30 cellular contexts compared by ENCODE assay signal in the genomic region with DNA sequence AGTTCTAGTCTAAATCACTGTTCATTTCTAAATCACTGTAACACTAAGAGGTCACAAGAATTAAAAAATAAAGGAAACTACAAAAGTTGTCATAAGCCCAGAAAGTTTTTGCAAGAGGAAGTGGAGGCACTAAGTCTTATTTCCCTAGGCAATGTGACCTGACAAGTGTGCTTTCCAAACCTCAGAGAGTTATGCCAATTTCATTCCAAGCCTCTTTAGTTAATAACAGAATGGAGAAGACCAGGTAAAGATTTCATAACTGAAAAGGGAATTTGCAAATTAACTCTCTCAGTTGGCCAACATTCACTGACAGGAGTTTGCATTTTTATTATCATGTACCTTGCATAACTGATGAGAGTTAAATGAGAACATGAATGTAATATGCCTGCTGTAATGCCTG.
"Had no signal": no experiment of that assay in that cellular context is flagged by ENCODE, and none has a peak within 500 bp of the region (broad histone marks: within the 10 kb centered on the region; RNA-seq: fewer than 3 reads in every experiment).

No MANE protein-coding gene starts in this region.

- H3K4me3 ChIP-seq: esophagus squamous epithelium, left ventricle myocardium inferior, lung, mucosa of descending colon, skin epidermis, uterus had no signal

- H3K27me3 ChIP-seq: esophagus squamous epithelium, uterus had no signal

- H3K4me1 ChIP-seq: uterus had no signal

- H3K27ac Mint-ChIP-seq: activated CD4-positive, alpha-beta memory T cell treated with anti-CD3 and anti-CD28 coated beads, Interleukin-2, amount 10 ng/mL, durations not matched to agents 7 days and 5 days; activated CD4-positive, alpha-beta T cell treated with anti-CD3 and anti-CD28 coated beads, Interleukin-2, amount 10 ng/mL, durations not matched to agents 7 days and 5 days; activated naive CD4-positive, alpha-beta T cell treated with anti-CD3 and anti-CD28 coated beads, Interleukin-2, amount 50 U/mL, for 24 hours; activated naive CD8-positive, alpha-beta T cell treated with anti-CD3 and anti-CD28 coated beads, Interleukin-2, amount 50 U/mL, for 24 hours; activated T-helper 17 cell treated with anti-CD3 and anti-CD28 coated beads, Interleukin-2, amount 50 U/mL, for 72 hours; dendritic cell treated with granulocyte-macrophage colony-stimulating factor and Interleukin-4, amounts not matched to agents 40 ng/mL and 50 ng/mL, for 4 days; endodermal cell; natural killer cell treated with Interleukin-12 subunit alpha and Interleukin-12 subunit beta and Interleukin-15 and Interleukin-18, amount 100 ng/mL, for 72 hours; stimulated activated memory B cell treated with anti-CD40 and anti-IgM and Interleukin-4, amounts not matched to agents 10 μg/mL and 1 μg/mL and 100 μg/mL, for 72 hours; stimulated activated naive CD8-positive, alpha-beta T cell treated with anti-CD3 and anti-CD28 coated beads, Interleukin-15, amount 100 ng/mL, for 72 hours; type B pancreatic cell had no signal

- DNase-seq: activated CD4-positive, alpha-beta memory T cell treated with anti-CD3 and anti-CD28 coated beads, Interleukin-2, amount 10 ng/mL, durations not matched to agents 7 days and 5 days; activated CD4-positive, alpha-beta T cell treated with anti-CD3 and anti-CD28 coated beads for 1 hour; activated CD4-positive, alpha-beta T cell treated with anti-CD3 and anti-CD28 coated beads, Interleukin-2, amount 10 ng/mL, durations not matched to agents 7 days and 5 days; activated CD8-positive, alpha-beta memory T cell treated with anti-CD3 and anti-CD28 coated beads, Interleukin-2, amount 50 U/mL, for 48 hours; activated gamma-delta T cell treated with Interleukin-2 at 50 U/mL for 16 hours; activated naive CD8-positive, alpha-beta T cell treated with anti-CD3 and anti-CD28 coated beads, Interleukin-2, amount 50 U/mL, for 24 hours; activated T-cell treated with anti-CD3 and anti-CD28 coated beads, Interleukin-2, amount 50 U/mL, for 4 hours; amygdala; central memory CD4-positive, alpha-beta T cell; endodermal cell; esophagus squamous epithelium; left ventricle myocardium inferior; mucosa of descending colon; retina; stimulated activated CD4-positive, alpha-beta T cell treated with anti-CD3 and anti-CD28 coated beads, Interleukin-4, amount 100 ng/mL, for 4 hours; stimulated activated CD8-positive, alpha-beta memory T cell treated with anti-CD3 and anti-CD28 coated beads, Interleukin-4, amount 100 ng/mL, for 48 hours; stimulated activated naive CD8-positive, alpha-beta T cell treated with anti-CD3 and anti-CD28 coated beads, Interleukin-15, amount 100 ng/mL, for 72 hours; substantia nigra; uterus had no signal

- H3K4me3 Mint-ChIP-seq: activated CD4-positive, alpha-beta memory T cell treated with anti-CD3 and anti-CD28 coated beads, Interleukin-2, amount 10 ng/mL, durations not matched to agents 7 days and 5 days; activated CD4-positive, alpha-beta T cell treated with anti-CD3 and anti-CD28 coated beads, Interleukin-2, amount 10 ng/mL, durations not matched to agents 7 days and 5 days; activated naive CD4-positive, alpha-beta T cell treated with anti-CD3 and anti-CD28 coated beads, Interleukin-2, amount 50 U/mL, for 24 hours; activated naive CD8-positive, alpha-beta T cell treated with anti-CD3 and anti-CD28 coated beads, Interleukin-2, amount 50 U/mL, for 24 hours; activated T-cell treated with anti-CD3 and anti-CD28 coated beads, Interleukin-2, amount 50 U/mL, for 4 hours; activated T-helper 17 cell treated with anti-CD3 and anti-CD28 coated beads, Interleukin-2, amount 50 U/mL, for 72 hours; dendritic cell treated with granulocyte-macrophage colony-stimulating factor and Interleukin-4, amounts not matched to agents 40 ng/mL and 50 ng/mL, for 4 days; endodermal cell; natural killer cell treated with Interleukin-12 subunit alpha and Interleukin-12 subunit beta and Interleukin-15 and Interleukin-18, amount 100 ng/mL, for 72 hours; stimulated activated memory B cell treated with anti-CD40 and anti-IgM and Interleukin-4, amounts not matched to agents 10 μg/mL and 1 μg/mL and 100 μg/mL, for 72 hours; stimulated activated naive CD8-positive, alpha-beta T cell treated with anti-CD3 and anti-CD28 coated beads, Interleukin-15, amount 100 ng/mL, for 72 hours; type B pancreatic cell; WTC11 had no signal

- H3K9me3 ChIP-seq: esophagus squamous epithelium, left ventricle myocardium inferior, mucosa of descending colon, uterus had no signal

- FAIRE-seq: frontal cortex, islet of Langerhans had no signal

- H3K36me3 Mint-ChIP-seq: activated naive CD4-positive, alpha-beta T cell treated with anti-CD3 and anti-CD28 coated beads, Interleukin-2, amount 50 U/mL, for 24 hours; natural killer cell treated with Interleukin-12 subunit alpha and Interleukin-12 subunit beta and Interleukin-15 and Interleukin-18, amount 100 ng/mL, for 72 hours; stimulated activated memory B cell treated with anti-CD40 and anti-IgM and Interleukin-4, amounts not matched to agents 10 μg/mL and 1 μg/mL and 100 μg/mL, for 72 hours; type B pancreatic cell; WTC11 had no signal

- H3K27me3 Mint-ChIP-seq: activated CD4-positive, alpha-beta memory T cell treated with anti-CD3 and anti-CD28 coated beads, Interleukin-2, amount 10 ng/mL, durations not matched to agents 7 days and 5 days; activated naive CD4-positive, alpha-beta T cell treated with anti-CD3 and anti-CD28 coated beads, Interleukin-2, amount 50 U/mL, for 24 hours; activated naive CD8-positive, alpha-beta T cell treated with anti-CD3 and anti-CD28 coated beads, Interleukin-2, amount 50 U/mL, for 24 hours; activated T-helper 17 cell treated with anti-CD3 and anti-CD28 coated beads, Interleukin-2, amount 50 U/mL, for 72 hours; dendritic cell treated with granulocyte-macrophage colony-stimulating factor and Interleukin-4, amounts not matched to agents 40 ng/mL and 50 ng/mL, for 4 days; natural killer cell treated with Interleukin-12 subunit alpha and Interleukin-12 subunit beta and Interleukin-15 and Interleukin-18, amount 100 ng/mL, for 72 hours; stimulated activated memory B cell treated with anti-CD40 and anti-IgM and Interleukin-4, amounts not matched to agents 10 μg/mL and 1 μg/mL and 100 μg/mL, for 72 hours; stimulated activated naive CD8-positive, alpha-beta T cell treated with anti-CD3 and anti-CD28 coated beads, Interleukin-15, amount 100 ng/mL, for 72 hours; type B pancreatic cell had no signal

- H3K4me1 Mint-ChIP-seq: activated CD4-positive, alpha-beta memory T cell treated with anti-CD3 and anti-CD28 coated beads, Interleukin-2, amount 10 ng/mL, durations not matched to agents 7 days and 5 days; activated CD4-positive, alpha-beta T cell treated with anti-CD3 and anti-CD28 coated beads, Interleukin-2, amount 10 ng/mL, durations not matched to agents 7 days and 5 days; activated naive CD4-positive, alpha-beta T cell treated with anti-CD3 and anti-CD28 coated beads, Interleukin-2, amount 50 U/mL, for 24 hours; activated naive CD8-positive, alpha-beta T cell treated with anti-CD3 and anti-CD28 coated beads, Interleukin-2, amount 50 U/mL, for 24 hours; activated T-helper 17 cell treated with anti-CD3 and anti-CD28 coated beads, Interleukin-2, amount 50 U/mL, for 72 hours; stimulated activated memory B cell treated with anti-CD40 and anti-IgM and Interleukin-4, amounts not matched to agents 10 μg/mL and 1 μg/mL and 100 μg/mL, for 72 hours; stimulated activated naive CD8-positive, alpha-beta T cell treated with anti-CD3 and anti-CD28 coated beads, Interleukin-15, amount 100 ng/mL, for 72 hours had no signal

- H3K36me3 ChIP-seq: esophagus squamous epithelium, left ventricle myocardium inferior, uterus had no signal

- H3K27ac ChIP-seq: esophagus squamous epithelium, left ventricle myocardium inferior, uterus had no signal

- H3K9me3 Mint-ChIP-seq: activated CD4-positive, alpha-beta memory T cell treated with anti-CD3 and anti-CD28 coated beads, Interleukin-2, amount 10 ng/mL, durations not matched to agents 7 days and 5 days; activated naive CD4-positive, alpha-beta T cell treated with anti-CD3 and anti-CD28 coated beads, Interleukin-2, amount 50 U/mL, for 24 hours; activated naive CD8-positive, alpha-beta T cell treated with anti-CD3 and anti-CD28 coated beads, Interleukin-2, amount 50 U/mL, for 24 hours; activated T-cell treated with anti-CD3 and anti-CD28 coated beads, Interleukin-2, amount 50 U/mL, for 4 hours; activated T-helper 17 cell treated with anti-CD3 and anti-CD28 coated beads, Interleukin-2, amount 50 U/mL, for 72 hours; dendritic cell treated with granulocyte-macrophage colony-stimulating factor and Interleukin-4, amounts not matched to agents 40 ng/mL and 50 ng/mL, for 4 days; endodermal cell; natural killer cell treated with Interleukin-12 subunit alpha and Interleukin-12 subunit beta and Interleukin-15 and Interleukin-18, amount 100 ng/mL, for 72 hours; stimulated activated memory B cell treated with anti-CD40 and anti-IgM and Interleukin-4, amounts not matched to agents 10 μg/mL and 1 μg/mL and 100 μg/mL, for 72 hours; stimulated activated naive CD8-positive, alpha-beta T cell treated with anti-CD3 and anti-CD28 coated beads, Interleukin-15, amount 100 ng/mL, for 72 hours; type B pancreatic cell; WTC11 had no signal
